34 cellular contexts compared by ENCODE assay signal in genomic region chr20:16483024-16483423, GRCh38.
"Had no signal": no experiment of that assay in that cellular context is flagged by ENCODE, and none has a peak within 500 bp of the region (broad histone marks: within the 10 kb centered on the region; RNA-seq: fewer than 3 reads in every experiment).

No MANE protein-coding gene starts in this region.

- H3K9me3 ChIP-seq: MG63 had no signal

- DNase-seq: Karpas-422, Kasumi-1, MG63, MM.1S, NCI-H1048, NCI-H1092, NCI-H1092 treated with DMSO at 0.1 percent for 48 hours, NCI-H1105, NCI-H1105 treated with DMSO at 0.1 percent for 48 hours, NCI-H1417, NCI-H1417 treated with DMSO at 0.1 percent for 48 hours, NCI-H1436, NCI-H1436 treated with DMSO at 0.1 percent for 48 hours, NCI-H146, NCI-H1694, NCI-H1694 treated with DMSO at 0.1 percent for 48 hours, NCI-H187, NCI-H187 treated with DMSO at 0.1 percent for 48 hours, NCI-H1930, NCI-H2029, NCI-H2029 treated with DMSO at 0.1 percent for 48 hours, NCI-H2081, NCI-H2081 treated with DMSO at 0.1 percent for 48 hours, NCI-H2107, NCI-H2171, NCI-H2171 treated with DMSO at 0.1 percent for 48 hours, NCI-H2227 treated with DMSO at 0.1 percent for 48 hours, NCI-H226, NCI-H345, NCI-H446, NCI-H446 treated with DMSO at 0.1 percent for 48 hours, NCI-H510A, NCI-H510A treated with DMSO at 0.1 percent for 48 hours, NCI-H524 had no signal

- H3K4me3 ChIP-seq: MG63 had no signal

- H3K36me3 ChIP-seq: MG63 had no signal

- H3K27me3 ChIP-seq: MG63 had no signal
